In genomic region chr13:74243637-74244526, GRCh38 we compare ENCODE assay signal across 13 cellular contexts.
A peak's percentile ranks its signal among the peaks of the same experiment; 100 is the strongest.
DNase-seq lines count a peak whose midpoint lies in the region; ATAC-seq and TF ChIP-seq lines count a peak whose summit lies in the region.
"Had no signal": no experiment of that assay in that cellular context is flagged by ENCODE, and none has a peak within 500 bp of the region (broad histone marks: within the 10 kb centered on the region; RNA-seq: fewer than 3 reads in every experiment).

No MANE protein-coding gene starts in this region.

- peak overlapping the region; percentile 85 for H3K27ac Mint-ChIP-seq in activated naive CD8-positive, alpha-beta T cell treated with anti-CD3 and anti-CD28 coated beads for 36 hours

- no peaks in the 10 kb centered on the region for H3K27me3 Mint-ChIP-seq in activated naive CD8-positive, alpha-beta T cell treated with anti-CD3 and anti-CD28 coated beads for 36 hours

- peak; percentile 86 for DNase-seq in AG10803 (ENCODE audit: low read depth)
- DNase-seq in activated naive CD8-positive, alpha-beta T cell treated with anti-CD3 and anti-CD28 coated beads for 36 hours, result no peak
- peak; percentile 24 for DNase-seq in hepatic stellate cell (ENCODE audit: low spot score)
- DNase-seq in KBM-7, result no peak
- no peak for DNase-seq in hypothalamus (lab: John Stamatoyannopoulos, UW)
- DNase-seq in globus pallidus (ENCODE audit: low spot score), result no peak
- DNase-seq: Caco-2; kidney; NCI-H524; stimulated activated CD4-positive, alpha-beta T cell treated with anti-CD3 and anti-CD28 coated beads, Interleukin-2, amount 100 ng/mL, for 24 hours; substantia nigra had no signal

- H3K36me3 Mint-ChIP-seq in activated naive CD8-positive, alpha-beta T cell treated with anti-CD3 and anti-CD28 coated beads for 36 hours, result peaks cover 27% of the 10 kb centered on the region

- in situ Hi-C loops in KBM-7 (cut with MboI; ENCODE audit: low pct_unique_long_range_greater_than_20kb, low sequenced_read_pairs), result no loop called here

- peaks cover 23% of the 10 kb centered on the region for H3K9me3 Mint-ChIP-seq in activated naive CD8-positive, alpha-beta T cell treated with anti-CD3 and anti-CD28 coated beads for 36 hours

- H3K4me3 Mint-ChIP-seq in activated naive CD8-positive, alpha-beta T cell treated with anti-CD3 and anti-CD28 coated beads for 36 hours, result peak overlapping the region; percentile 30

- no peak overlapping the region for H3K4me3 ChIP-seq in AG10803 (ENCODE audit: low read length)

- no peak for TF ChIP-seq CTCF in AG10803 (conservative IDR thresholded peaks at IDR 0.05; ENCODE audit: low read length)

- ATAC-seq in HG02870 (IDR thresholded peaks at IDR 0.05; ENCODE audit: unreplicated experiment) (peak; percentile 62), HG03135 (IDR thresholded peaks at IDR 0.05; ENCODE audit: unreplicated experiment) (no peak)

- H3K4me1 Mint-ChIP-seq in activated naive CD8-positive, alpha-beta T cell treated with anti-CD3 and anti-CD28 coated beads for 36 hours, result peaks cover 65% of the 10 kb centered on the region

Comparison
In these comparisons a context has a peak if more than half of its experiments do, and no peak if none do; other contexts are left out.
1. DNase-seq: peak in AG10803 (single experiment) and hepatic stellate cell (single experiment); none in activated naive CD8-positive, alpha-beta T cell treated with anti-CD3 and anti-CD28 coated beads for 36 hours (single experiment), KBM-7 (single experiment), hypothalamus (0 of 51) and globus pallidus (single experiment).